15 cellular contexts compared by ENCODE assay signal in genomic region chr7:46786221-46786951, GRCh38.
DNase-seq lines count a peak whose midpoint lies in the region; ATAC-seq and TF ChIP-seq lines count a peak whose summit lies in the region.
"Had no signal": no experiment of that assay in that cellular context is flagged by ENCODE, and none has a peak within 500 bp of the region (broad histone marks: within the 10 kb centered on the region; RNA-seq: fewer than 3 reads in every experiment).

No MANE protein-coding gene starts in this region.

- no peak overlapping the region for H3K56ac ChIP-seq in mesendoderm (ENCODE audit: low read length)

- no peak overlapping the region for H2BK5ac ChIP-seq in mesendoderm (ENCODE audit: low read length)

- no peak overlapping the region for H4K5ac ChIP-seq in mesendoderm (ENCODE audit: low read length)

- H3K4me1 Mint-ChIP-seq in chondrocyte (ENCODE audit: low read depth) = peaks cover 14% of the 10 kb centered on the region

- no peak overlapping the region for H2AK5ac ChIP-seq in mesendoderm (ENCODE audit: low read length)

- TF ChIP-seq EP300 in Ishikawa (IDR thresholded peaks at IDR 0.05; ENCODE audit: borderline replicate concordance) = no peak

- H3K4me1 ChIP-seq in mesendoderm (ENCODE audit: control insufficient read depth, low read depth, low read length) (no peaks in the 10 kb centered on the region), heart right ventricle (peaks cover 0 to 3% (median 0%) of the 10 kb centered on the region in 9 donors)
- H3K4me1 ChIP-seq: BE2C, upper lobe of left lung had no signal

- no peaks in the 10 kb centered on the region for H3K27me3 ChIP-seq in mesendoderm (ENCODE audit: insufficient read depth, low read length, poor library complexity)
- H3K27me3 ChIP-seq in heart right ventricle = no peaks in the 10 kb centered on the region
- H3K27me3 ChIP-seq: BE2C, dorsolateral prefrontal cortex, upper lobe of left lung had no signal

- DNase-seq in AG09309 (ENCODE audit: low read depth) (peak; percentile 74), chondrocyte (ENCODE audit: low spot score) (no peak), mesendoderm (peak; percentile 37), T1000 (lab: John Stamatoyannopoulos, UW) (no peak), heart right ventricle (no peak)
- DNase-seq: BE2C, dorsolateral prefrontal cortex, GDM1, hypothalamus, upper lobe of left lung had no signal

- H3K27me3 Mint-ChIP-seq in chondrocyte (ENCODE audit: low read depth) = no peaks in the 10 kb centered on the region

- no peaks in the 10 kb centered on the region for H3K79me2 ChIP-seq in mesendoderm (ENCODE audit: control insufficient read depth, insufficient read depth, low read length)

- H3K79me1 ChIP-seq in mesendoderm (ENCODE audit: low read length) = no peaks in the 10 kb centered on the region

- no peak overlapping the region for H3K23ac ChIP-seq in mesendoderm (ENCODE audit: low read length)

- ATAC-seq in GM19035 (IDR thresholded peaks at IDR 0.05; ENCODE audit: unreplicated experiment) = no peak
- ATAC-seq in heart right ventricle = no peak
- ATAC-seq in GM21360 (IDR thresholded peaks at IDR 0.05; ENCODE audit: unreplicated experiment) = no peak
- ATAC-seq: HepG2 had no signal

- no CpG with 5 or more reads among the region's 8 CpGs for WGBS in mesendoderm (ENCODE audit: extremely low coverage, insufficient coverage, low lambda C conversion rate)
- 90 to 93% methylated on average over 8 of the region's 8 CpGs for WGBS in heart right ventricle, 2 donors

- no peak overlapping the region for H2BK15ac ChIP-seq in mesendoderm (replicated peaks; ENCODE audit: low read depth)

- H3K9me3 ChIP-seq in heart right ventricle = no peaks in the 10 kb centered on the region
- H3K9me3 ChIP-seq: BE2C, upper lobe of left lung had no signal

- no peak overlapping the region for H3K9ac ChIP-seq in mesendoderm (ENCODE audit: low read length)

- TF ChIP-seq RAD21 in Ishikawa (IDR thresholded peaks at IDR 0.05; ENCODE audit: low read depth) = no peak

- peak overlapping the region; percentile 49 for H3K27ac Mint-ChIP-seq in chondrocyte (ENCODE audit: unreplicated experiment)
- H3K27ac Mint-ChIP-seq: activated naive CD8-positive, alpha-beta T cell had no signal

- no peak overlapping the region for H2BK120ac ChIP-seq in mesendoderm (ENCODE audit: low read depth, low read length)

- H3K36me3 Mint-ChIP-seq in chondrocyte (ENCODE audit: low read depth) = peaks cover 3% of the 10 kb centered on the region
- H3K36me3 Mint-ChIP-seq: activated naive CD8-positive, alpha-beta T cell had no signal

- H3K4me3 Mint-ChIP-seq in chondrocyte (ENCODE audit: unreplicated experiment) = no peak overlapping the region
- H3K4me3 Mint-ChIP-seq: activated naive CD8-positive, alpha-beta T cell had no signal

- H3K4ac ChIP-seq in mesendoderm (ENCODE audit: low read depth, low read length) = no peak overlapping the region

- intact Hi-C loops in heart right ventricle (cut with DNase I) = no loop called here

- H3K18ac ChIP-seq in mesendoderm (ENCODE audit: low read length) = no peak overlapping the region

- H3K27ac ChIP-seq in mesendoderm (ENCODE audit: low read depth, low read length) (no peak overlapping the region), heart right ventricle (no peak overlapping the region)
- H3K27ac ChIP-seq: dorsolateral prefrontal cortex, upper lobe of left lung had no signal

- peak; percentile 15 for TF ChIP-seq CTCF in AG09309 (IDR thresholded peaks at IDR 0.05; ENCODE audit: control insufficient read depth, insufficient read depth, low read depth, low read length, missing control alignments)
- TF ChIP-seq CTCF in chondrocyte (IDR thresholded peaks at IDR 0.05) = peak; percentile 52
- no peak for TF ChIP-seq CTCF in heart right ventricle (IDR thresholded peaks at IDR 0.05)

- H3K36me3 ChIP-seq in mesendoderm (ENCODE audit: control insufficient read depth, insufficient read depth, low read length) (no peaks in the 10 kb centered on the region), heart right ventricle (no peaks in the 10 kb centered on the region)
- H3K36me3 ChIP-seq: BE2C, upper lobe of left lung had no signal

- peaks cover 7% of the 10 kb centered on the region for H3K9me3 Mint-ChIP-seq in chondrocyte (ENCODE audit: low read depth)

- H4K8ac ChIP-seq in mesendoderm (ENCODE audit: low read depth, low read length) = no peak overlapping the region

- no peak overlapping the region for H3K4me2 ChIP-seq in mesendoderm (ENCODE audit: low read length)

- H3K4me3 ChIP-seq in AG09309 (ENCODE audit: control insufficient read depth, low read depth, low read length) = no peak overlapping the region
- no peak overlapping the region for H3K4me3 ChIP-seq in mesendoderm (ENCODE audit: low read length)
- no peak overlapping the region for H3K4me3 ChIP-seq in heart right ventricle
- H3K4me3 ChIP-seq: dorsolateral prefrontal cortex, upper lobe of left lung had no signal

TF ChIP-seq in Ishikawa, 13 proteins besides CTCF, POLR2A, EP300 and RAD21:
- TF ChIP-seq YY1 (IDR thresholded peaks at IDR 0.05; ENCODE audit: low read depth) = no peak
- no peak for TF ChIP-seq CREB1 (IDR thresholded peaks at IDR 0.05; ENCODE audit: low read depth)
- TF ChIP-seq, protein P1, sequence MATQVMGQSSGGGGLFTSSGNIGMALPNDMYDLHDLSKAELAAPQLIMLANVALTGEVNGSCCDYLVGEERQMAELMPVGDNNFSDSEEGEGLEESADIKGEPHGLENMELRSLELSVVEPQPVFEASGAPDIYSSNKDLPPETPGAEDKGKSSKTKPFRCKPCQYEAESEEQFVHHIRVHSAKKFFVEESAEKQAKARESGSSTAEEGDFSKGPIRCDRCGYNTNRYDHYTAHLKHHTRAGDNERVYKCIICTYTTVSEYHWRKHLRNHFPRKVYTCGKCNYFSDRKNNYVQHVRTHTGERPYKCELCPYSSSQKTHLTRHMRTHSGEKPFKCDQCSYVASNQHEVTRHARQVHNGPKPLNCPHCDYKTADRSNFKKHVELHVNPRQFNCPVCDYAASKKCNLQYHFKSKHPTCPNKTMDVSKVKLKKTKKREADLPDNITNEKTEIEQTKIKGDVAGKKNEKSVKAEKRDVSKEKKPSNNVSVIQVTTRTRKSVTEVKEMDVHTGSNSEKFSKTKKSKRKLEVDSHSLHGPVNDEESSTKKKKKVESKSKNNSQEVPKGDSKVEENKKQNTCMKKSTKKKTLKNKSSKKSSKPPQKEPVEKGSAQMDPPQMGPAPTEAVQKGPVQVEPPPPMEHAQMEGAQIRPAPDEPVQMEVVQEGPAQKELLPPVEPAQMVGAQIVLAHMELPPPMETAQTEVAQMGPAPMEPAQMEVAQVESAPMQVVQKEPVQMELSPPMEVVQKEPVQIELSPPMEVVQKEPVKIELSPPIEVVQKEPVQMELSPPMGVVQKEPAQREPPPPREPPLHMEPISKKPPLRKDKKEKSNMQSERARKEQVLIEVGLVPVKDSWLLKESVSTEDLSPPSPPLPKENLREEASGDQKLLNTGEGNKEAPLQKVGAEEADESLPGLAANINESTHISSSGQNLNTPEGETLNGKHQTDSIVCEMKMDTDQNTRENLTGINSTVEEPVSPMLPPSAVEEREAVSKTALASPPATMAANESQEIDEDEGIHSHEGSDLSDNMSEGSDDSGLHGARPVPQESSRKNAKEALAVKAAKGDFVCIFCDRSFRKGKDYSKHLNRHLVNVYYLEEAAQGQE (IDR thresholded peaks at IDR 0.05; ENCODE audit: low read depth) = no peak
- TF ChIP-seq, protein P2, sequence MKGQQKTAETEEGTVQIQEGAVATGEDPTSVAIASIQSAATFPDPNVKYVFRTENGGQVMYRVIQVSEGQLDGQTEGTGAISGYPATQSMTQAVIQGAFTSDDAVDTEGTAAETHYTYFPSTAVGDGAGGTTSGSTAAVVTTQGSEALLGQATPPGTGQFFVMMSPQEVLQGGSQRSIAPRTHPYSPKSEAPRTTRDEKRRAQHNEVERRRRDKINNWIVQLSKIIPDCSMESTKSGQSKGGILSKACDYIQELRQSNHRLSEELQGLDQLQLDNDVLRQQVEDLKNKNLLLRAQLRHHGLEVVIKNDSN (IDR thresholded peaks at IDR 0.05) = no peak
- peak; percentile 37 for TF ChIP-seq FOXM1 (IDR thresholded peaks at IDR 0.05; ENCODE audit: borderline replicate concordance, low read depth)
- no peak for TF ChIP-seq TEAD4 (IDR thresholded peaks at IDR 0.05)
- TF ChIP-seq TCF12 (IDR thresholded peaks at IDR 0.05; ENCODE audit: low read depth) = no peak
- TF ChIP-seq ZBTB7A (IDR thresholded peaks at IDR 0.05; ENCODE audit: low read depth) = no peak
- no peak for TF ChIP-seq NFIC (IDR thresholded peaks at IDR 0.05)
- TF ChIP-seq, protein P3, sequence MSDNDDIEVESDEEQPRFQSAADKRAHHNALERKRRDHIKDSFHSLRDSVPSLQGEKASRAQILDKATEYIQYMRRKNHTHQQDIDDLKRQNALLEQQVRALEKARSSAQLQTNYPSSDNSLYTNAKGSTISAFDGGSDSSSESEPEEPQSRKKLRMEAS (IDR thresholded peaks at IDR 0.05) = peak; percentile 24; the same call in 1 of the 2 replicates
- no peak for TF ChIP-seq EGR1 (IDR thresholded peaks at IDR 0.05)
TF ChIP-seq in Ishikawa: peak in this region for 2.

Comparison
In these comparisons a context has a peak if more than half of its experiments do, and no peak if none do; other contexts are left out.
1. DNase-seq: peak in AG09309 (single experiment) and mesendoderm (single experiment); none in chondrocyte (single experiment), T1000 (single experiment) and heart right ventricle (0 of 2).
2. CTCF ChIP-seq: peak in AG09309 (single experiment) and chondrocyte (single experiment); none in heart right ventricle (0 of 9).